Comparison of ENCODE assay signal across 21 cellular contexts in genomic region chr4:137927972-137928371, GRCh38.
"Had no signal": no experiment of that assay in that cellular context is flagged by ENCODE, and none has a peak within 500 bp of the region (broad histone marks: within the 10 kb centered on the region; RNA-seq: fewer than 3 reads in every experiment).

No MANE protein-coding gene starts in this region.

- ATAC-seq: effector memory CD8-positive, alpha-beta T cell; esophagus mucosa; foreskin keratinocyte; gastrocnemius medialis; gastroesophageal sphincter; heart left ventricle; heart right ventricle had no signal

- DNase-seq: colonic mucosa; cortex of kidney; dermis blood vessel endothelial cell; dorsolateral prefrontal cortex; effector CD4-positive, alpha-beta T cell; effector CD8-positive, alpha-beta T cell; effector memory CD4-positive, alpha-beta T cell; effector memory CD8-positive, alpha-beta T cell; endodermal cell; erythroblast; esophagus squamous epithelium; foreskin fibroblast; foreskin keratinocyte; foreskin melanocyte; gastrocnemius medialis; glutamatergic neuron; head of caudate nucleus; heart left ventricle; heart right ventricle had no signal
